ENCODE assay signal across 8 cellular contexts in the genomic region with DNA sequence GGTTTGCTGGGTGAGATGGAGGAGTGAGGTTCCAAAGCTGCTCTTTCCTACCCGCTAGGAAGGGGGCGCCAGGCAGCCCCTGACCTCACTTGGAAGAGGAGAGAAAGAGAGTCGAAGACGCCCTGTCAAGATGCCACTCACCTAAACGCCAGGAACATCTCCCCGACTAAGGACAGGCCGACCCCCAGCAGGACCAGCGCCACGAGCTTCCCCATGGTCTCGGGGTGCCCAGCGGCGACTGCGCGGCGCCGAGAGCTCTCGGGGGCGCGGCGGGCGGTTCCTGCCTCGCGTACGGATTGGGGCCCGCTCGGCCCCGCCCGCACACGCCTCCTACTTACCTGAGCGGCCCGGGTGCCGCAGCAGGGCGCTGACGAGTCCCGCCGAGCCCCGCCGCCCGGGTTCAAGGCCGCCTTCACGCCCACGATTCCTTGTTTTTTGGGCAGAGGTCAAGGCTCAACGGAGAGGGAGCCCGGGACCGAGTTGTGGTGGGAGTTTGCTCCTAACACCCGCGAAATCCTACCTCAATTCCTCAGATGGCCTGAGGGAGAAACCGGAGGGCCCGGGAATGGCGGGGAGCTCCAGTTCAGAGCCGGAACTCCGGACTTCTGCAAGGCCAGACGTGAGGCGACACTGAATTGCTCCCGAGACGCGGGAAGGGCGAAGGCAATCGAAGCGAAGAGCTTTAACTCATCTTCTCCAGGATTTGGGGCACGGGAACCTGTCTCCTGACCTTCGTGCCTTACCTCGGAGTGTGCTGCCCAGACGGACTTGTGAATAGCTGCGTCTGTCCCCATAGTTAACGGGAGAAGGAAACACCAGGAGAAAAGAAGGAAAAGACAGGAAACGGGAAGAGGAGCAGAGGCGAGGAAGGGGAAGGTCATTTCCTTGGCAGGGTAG. TPM values are rescaled to one million over a fixed set of nuclear protein-coding genes. Genes with fewer than 3 reads are reported as not detected.
DNase-seq lines count a peak whose midpoint lies in the region; ATAC-seq and TF ChIP-seq lines count a peak whose summit lies in the region.

Gene PON3 (minus strand): TSS at position 240 of the 897 bp plus-strand sequence. CDS start 25 bp downstream, at position 215.

- no peak for TF ChIP-seq CTCF in coronary artery (IDR thresholded peaks at IDR 0.05)

- no peak within 1 kb of the TSS for H3K27ac ChIP-seq in coronary artery

- in situ Hi-C loops in ACHN (cut with HindIII; ENCODE audit: low pct_ligation_motif_present, low pct_unique_long_range_greater_than_20kb, low sequenced_read_pairs), result no loop called here

- peak within 1 kb of the TSS; percentile 66 for H3K4me3 ChIP-seq in coronary artery

- ATAC-seq in GM18861 (IDR thresholded peaks at IDR 0.05; ENCODE audit: unreplicated experiment) (peak; percentile 59), HG03045 (IDR thresholded peaks at IDR 0.05; ENCODE audit: unreplicated experiment) (no peak), GM19324 (IDR thresholded peaks at IDR 0.05; ENCODE audit: low FRiP score, unreplicated experiment) (no peak)

- DNase-seq in NCI-H2171 (lab: John Stamatoyannopoulos, UW) (peak; percentile 31), coronary artery (ENCODE audit: low spot score) (no peak), mucosa of gallbladder (ENCODE audit: low spot score) (no peak), GOT3 (lab: John Stamatoyannopoulos, UW) (no peak), ACHN (no peak)

RNA-seq across cellular contexts. Expression of gene PON3, which starts in this region (rescaled TPM):
- total RNA-seq in mucosa of gallbladder, result 14.0 TPM
